In the genomic region with DNA sequence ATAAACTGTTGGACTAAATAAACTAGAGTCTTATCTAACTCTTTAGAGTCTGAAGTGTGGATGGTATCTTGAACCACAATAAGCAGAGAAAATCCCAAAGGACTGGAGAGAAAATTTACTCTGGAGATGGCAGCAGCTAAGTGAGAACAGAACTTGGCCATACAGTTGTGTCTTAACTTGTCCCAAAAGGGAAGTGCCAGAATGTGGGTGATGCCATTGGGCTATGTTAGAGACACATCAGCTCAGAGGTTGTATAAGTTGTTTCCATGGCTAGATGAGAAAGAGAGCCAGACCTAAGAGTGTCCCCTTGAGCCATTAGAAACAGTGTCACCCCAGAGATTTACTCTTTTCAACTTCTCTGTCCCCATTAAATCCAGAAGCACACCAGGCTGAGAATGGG, we compare ENCODE assay signal across 14 cellular contexts. TPM values are rescaled to one million over a fixed set of nuclear protein-coding genes. Genes with fewer than 3 reads are reported as not detected.
DNase-seq lines count a peak whose midpoint lies in the region; ATAC-seq and TF ChIP-seq lines count a peak whose summit lies in the region.
"Had no signal": no experiment of that assay in that cellular context is flagged by ENCODE, and none has a peak within 500 bp of the region (broad histone marks: within the 10 kb centered on the region; RNA-seq: fewer than 3 reads in every experiment).

No MANE protein-coding gene starts in this region.

- H2BK5ac ChIP-seq in IMR-90 (ENCODE audit: low read depth, low read length, poor library complexity, severe bottlenecking): no peak overlapping the region

- H3K9me1 ChIP-seq in IMR-90 (ENCODE audit: insufficient read depth, low read length): peaks cover 26% of the 10 kb centered on the region

- no peak for TF ChIP-seq CTCF in IMR-90 (conservative IDR thresholded peaks at IDR 0.05; ENCODE audit: low read depth, low read length)
- no peak for TF ChIP-seq CTCF in RWPE2 (IDR thresholded peaks at IDR 0.05; ENCODE audit: poor library complexity, severe bottlenecking)
- no peak for TF ChIP-seq CTCF in left ventricle myocardium inferior (IDR thresholded peaks at IDR 0.05; ENCODE audit: borderline replicate concordance)
- no peak for TF ChIP-seq CTCF in spleen (IDR thresholded peaks at IDR 0.05 in 8 of 11, conservative IDR thresholded peaks at IDR 0.05 in 3 of 11)

- in situ Hi-C loops in IMR-90 (cut with MboI; ENCODE audit: low sequenced_read_pairs): no loop called here
- in situ Hi-C loops in G401 (cut with HindIII; ENCODE audit: low sequenced_read_pairs): no loop called here

- no peak overlapping the region for H3K9ac ChIP-seq in IMR-90 (ENCODE audit: low read depth, low read length)

- H3K4ac ChIP-seq in IMR-90 (ENCODE audit: low read depth, low read length): no peak overlapping the region

- H3K18ac ChIP-seq in IMR-90 (ENCODE audit: low read depth, low read length): no peak overlapping the region

- no peak overlapping the region for H4K91ac ChIP-seq in IMR-90 (ENCODE audit: insufficient read depth, low read depth, low read length)

- no peak overlapping the region for H2AK9ac ChIP-seq in IMR-90 (replicated peaks; ENCODE audit: low read depth, low read length, poor library complexity)

- H3K9me3 ChIP-seq in IMR-90 (ENCODE audit: control insufficient read depth, insufficient read depth, low read length) (no peaks in the 10 kb centered on the region), RWPE2 (ENCODE audit: severe bottlenecking) (no peaks in the 10 kb centered on the region), left ventricle myocardium inferior (replicated peaks) (no peaks in the 10 kb centered on the region), spleen (no peaks in the 10 kb centered on the region)
- H3K9me3 ChIP-seq: colonic mucosa had no signal

- DNase-seq in IMR-90 (no peak), RWPE2 (ENCODE audit: low spot score) (no peak), left ventricle myocardium inferior (no peak), spleen (no peak), G401 (ENCODE audit: low spot score) (no peak), mesenteric fat pad (ENCODE audit: low spot score) (no peak), NCI-H1092 treated with DMSO at 0.1 percent for 48 hours (lab: John Stamatoyannopoulos, UW) (no peak)
- DNase-seq: activated CD4-positive, alpha-beta T cell treated with anti-CD3 and anti-CD28 coated beads for 4 hours; activated T-cell treated with anti-CD3 and anti-CD28 coated beads, Interleukin-2, amount 50 U/mL, for 48 hours; C1 segment of cervical spinal cord; colonic mucosa; midbrain; T-helper 1 cell had no signal

- TF ChIP-seq POLR2A in IMR-90 (IDR thresholded peaks at IDR 0.05; ENCODE audit: low read depth, low read length) (no peak), spleen (IDR thresholded peaks at IDR 0.05) (no peak)

- H3K36me3 ChIP-seq in IMR-90 (ENCODE audit: control insufficient read depth, insufficient read depth, low read length) (no peaks in the 10 kb centered on the region), RWPE2 (ENCODE audit: low read depth) (peaks cover 11% of the 10 kb centered on the region; the same call in 1 of the 2 replicates), left ventricle myocardium inferior (no peaks in the 10 kb centered on the region), spleen (no peaks in the 10 kb centered on the region)
- H3K36me3 ChIP-seq: colonic mucosa had no signal

- H2BK15ac ChIP-seq in IMR-90 (ENCODE audit: low read depth, low read length): 0 out of 3 replicates have a peak overlapping the region, but pooled peaks have one; percentile 2

- ATAC-seq in IMR-90 (ENCODE audit: low read depth): no peak; the same call in 1 of the 2 replicates
- no peak for ATAC-seq in RWPE2 (ENCODE audit: low read depth)
- ATAC-seq in HG03175 (IDR thresholded peaks at IDR 0.05; ENCODE audit: unreplicated experiment): no peak

- H4K8ac ChIP-seq in IMR-90 (ENCODE audit: low read depth in 2 of 2, low read length in 2 of 2): no peak overlapping the region

- no peak overlapping the region for H2AFZ ChIP-seq in IMR-90 (replicated peaks; ENCODE audit: low read length, poor library complexity)

- peaks cover 78% of the 10 kb centered on the region for H4K20me1 ChIP-seq in IMR-90 (ENCODE audit: insufficient read depth, low read length)

- H3K4me1 ChIP-seq in IMR-90 (ENCODE audit: control insufficient read depth, insufficient read depth, low read length) (peaks cover 24% of the 10 kb centered on the region), RWPE2 (ENCODE audit: insufficient read depth, poor library complexity, severe bottlenecking) (peaks cover 62% of the 10 kb centered on the region), left ventricle myocardium inferior (peaks cover 95% of the 10 kb centered on the region), spleen (peaks cover 34 to 95% (median 78%) of the 10 kb centered on the region in 6 donors)
- H3K4me1 ChIP-seq: colonic mucosa had no signal

- no peak overlapping the region for H3K27ac ChIP-seq in IMR-90 (ENCODE audit: insufficient read depth, low read length)
- H3K27ac ChIP-seq in RWPE2 (ENCODE audit: poor library complexity, severe bottlenecking): peak overlapping the region; percentile 7
- H3K27ac ChIP-seq in left ventricle myocardium inferior (replicated peaks): peak overlapping the region; percentile 92
- peak overlapping the region in 5 of 8 donors; percentile 44 to 67 (median 53) for H3K27ac ChIP-seq in spleen
- H3K27ac ChIP-seq: colonic mucosa had no signal

- H3K56ac ChIP-seq in IMR-90 (ENCODE audit: extremely low read depth, insufficient read depth, low read length): no peak overlapping the region

- H3K27me3 ChIP-seq in IMR-90 (ENCODE audit: control insufficient read depth, insufficient read depth, low read length) (no peaks in the 10 kb centered on the region), RWPE2 (ENCODE audit: insufficient read depth, poor library complexity, severe bottlenecking) (no peaks in the 10 kb centered on the region), left ventricle myocardium inferior (ENCODE audit: low read depth) (no peaks in the 10 kb centered on the region), spleen (replicated peaks in 1 of 7) (no peaks in the 10 kb centered on the region)
- H3K27me3 ChIP-seq: colonic mucosa had no signal

- no peak overlapping the region for H2BK120ac ChIP-seq in IMR-90 (ENCODE audit: low read depth, low read length)

- BruUV-seq in IMR-90 (replicated peaks; lab: Mats Ljungman, UMichigan): no TSS peak

- H3K14ac ChIP-seq in IMR-90 (replicated peaks; ENCODE audit: low read depth, low read length): no peak overlapping the region

- CTCF ChIA-PET in IMR-90 (lab: Yijun Ruan, JAX): interaction anchor here (0.6 to 2.3 kb wide), 3 partner anchors 9 to 29 kb away, joined by 4 to 9 read pairs (median 7); no protein-coding TSS in a partner anchor

- dilution Hi-C loops in IMR-90 (cut with HindIII; ENCODE audit: low sequenced_read_pairs, unreplicated experiment): no loop called here

- H3K23ac ChIP-seq in IMR-90 (ENCODE audit: low read depth, low read length): no peak overlapping the region

- H3K4me3 ChIP-seq in IMR-90 (ENCODE audit: insufficient read depth, low read depth, low read length) (no peak overlapping the region), RWPE2 (ENCODE audit: severe bottlenecking) (no peak overlapping the region), left ventricle myocardium inferior (no peak overlapping the region), spleen (no peak overlapping the region)
- H3K4me3 ChIP-seq: colonic mucosa had no signal

- intact Hi-C loops in IMR-90 (cut with micrococcal nuclease) (no loop called here), left ventricle myocardium inferior (cut with micrococcal nuclease) (no loop called here), spleen (cut with DNase I; ENCODE audit: low total_unique reads) (no loop called here)

- H3K79me1 ChIP-seq in IMR-90 (ENCODE audit: low read depth in 1 of 2, low read length in 2 of 2): peaks cover 30 to 73% of the 10 kb centered on the region in 2 experiments

- POLR2A ChIA-PET in IMR-90 (lab: Charles Lee; ENCODE audit: unreplicated experiment): interaction anchor here (0.6 kb wide), 1 partner anchor 17 kb away, joined by 5 read pairs; no protein-coding TSS in a partner anchor

- TF ChIP-seq RAD21 in IMR-90 (IDR thresholded peaks at IDR 0.05; ENCODE audit: low read length): no peak

- no peak overlapping the region for H2BK20ac ChIP-seq in IMR-90 (ENCODE audit: low read depth, low read length)

- H4K5ac ChIP-seq in IMR-90 (ENCODE audit: low read depth, low read length): no peak overlapping the region

- H2AK5ac ChIP-seq in IMR-90 (ENCODE audit: low read depth, low read length): no peak overlapping the region

- H3K4me2 ChIP-seq in IMR-90 (ENCODE audit: low read depth, low read length): no peak overlapping the region

TF ChIP-seq in IMR-90, 13 proteins besides CTCF, POLR2A, EP300 and RAD21:
- TF ChIP-seq MAFK (IDR thresholded peaks at IDR 0.05; ENCODE audit: low read depth, low read length): no peak
- TF ChIP-seq MXI1 (IDR thresholded peaks at IDR 0.05; ENCODE audit: borderline replicate concordance, low read depth, low read length): no peak
- no peak for TF ChIP-seq NFE2L2 (IDR thresholded peaks at IDR 0.05; ENCODE audit: low read depth, low read length)
- TF ChIP-seq CHD1 (IDR thresholded peaks at IDR 0.05; ENCODE audit: low read depth, low read length): no peak
- TF ChIP-seq SMC3 (IDR thresholded peaks at IDR 0.05; ENCODE audit: low read depth, low read length): no peak
- no peak for TF ChIP-seq RCOR1 (IDR thresholded peaks at IDR 0.05; ENCODE audit: insufficient replicate concordance, low read length)
- no peak for TF ChIP-seq BHLHE40 (IDR thresholded peaks at IDR 0.05; ENCODE audit: low read depth, low read length)
- no peak for TF ChIP-seq CEBPB (IDR thresholded peaks at IDR 0.05; ENCODE audit: low read depth, low read length)

RNA-seq across cellular contexts. Expression of gene FOXO3, which starts 36.2 kb away (rescaled TPM):
- total RNA-seq in IMR-90 (2012; rRNA removed): 35.3 and 38.7 TPM in 2 replicates
- polyA plus RNA-seq in IMR-90 (2012; rRNA removed): 17.5 and 19.1 TPM in 2 replicates
- polyA plus RNA-seq in IMR-90 (2012; cell fraction: cytosol; rRNA removed): 12.9 and 22.4 TPM in 2 replicates
- polyA plus RNA-seq in IMR-90 (2012; cell fraction: nucleus; rRNA removed; ENCODE audit: low replicate concordance): 13.2 and 15.6 TPM in 2 replicates
- total RNA-seq in left ventricle myocardium inferior: 34.8 TPM
- 10 to 100 TPM; 45.8 to 86.9 (median 75.2) TPM for total RNA-seq in spleen
- 10 to 100 TPM in 2 of 3 donors, 1 to 10 TPM in 1; 9.4 to 12.6 (median 12.0) TPM for polyA plus RNA-seq in spleen
- total RNA-seq in G401 (2014; rRNA removed; shearing (Covaris generic)): 13.7 and 15.7 TPM in 2 replicates
- total RNA-seq in mesenteric fat pad: 94.0 TPM
